In the genomic region with DNA sequence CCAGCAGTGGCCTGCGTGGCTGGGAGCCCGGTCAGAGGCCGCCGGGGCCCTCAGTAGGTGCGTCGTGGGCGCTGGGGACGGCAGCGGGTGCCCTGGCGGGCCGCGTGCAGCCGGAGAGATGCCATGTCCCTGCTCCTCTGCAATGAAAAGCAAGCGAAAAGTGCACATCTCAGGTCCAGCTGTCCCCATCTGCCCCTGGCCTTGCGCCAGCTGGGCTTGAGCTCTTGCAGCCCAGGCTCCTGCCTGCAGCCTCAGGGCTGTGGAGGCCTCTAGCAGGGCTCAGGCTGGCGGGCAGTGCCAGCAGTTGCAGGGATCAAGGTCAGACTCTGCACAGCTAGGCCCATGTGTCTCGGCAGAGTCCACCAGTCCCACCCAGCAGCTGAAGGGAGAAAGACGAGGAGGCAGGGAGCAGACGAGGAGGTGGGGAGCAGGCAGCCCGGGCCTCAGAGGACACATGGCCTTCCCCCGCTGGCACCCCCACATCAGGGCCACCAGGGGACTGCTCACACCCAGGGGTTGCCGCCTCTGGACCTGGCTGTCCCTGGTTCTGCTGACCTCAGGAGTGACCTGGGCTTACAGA, we compare ENCODE assay signal across 1 cellular context.
TF ChIP-seq lines count a peak whose summit lies in the region.

No MANE protein-coding gene starts in this region.

TF ChIP-seq in HepG2, 621 proteins besides CTCF, POLR2A, EP300 and RAD21 (continued from another document and continues in another):
- TF ChIP-seq, protein P1, sequence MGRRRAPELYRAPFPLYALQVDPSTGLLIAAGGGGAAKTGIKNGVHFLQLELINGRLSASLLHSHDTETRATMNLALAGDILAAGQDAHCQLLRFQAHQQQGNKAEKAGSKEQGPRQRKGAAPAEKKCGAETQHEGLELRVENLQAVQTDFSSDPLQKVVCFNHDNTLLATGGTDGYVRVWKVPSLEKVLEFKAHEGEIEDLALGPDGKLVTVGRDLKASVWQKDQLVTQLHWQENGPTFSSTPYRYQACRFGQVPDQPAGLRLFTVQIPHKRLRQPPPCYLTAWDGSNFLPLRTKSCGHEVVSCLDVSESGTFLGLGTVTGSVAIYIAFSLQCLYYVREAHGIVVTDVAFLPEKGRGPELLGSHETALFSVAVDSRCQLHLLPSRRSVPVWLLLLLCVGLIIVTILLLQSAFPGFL (CRISPR knock-in tag; IDR thresholded peaks at IDR 0.05) = no peak
- TF ChIP-seq GTF3A (CRISPR knock-in tag; conservative IDR thresholded peaks at IDR 0.05) (no peak; the same call in 1 of the 2 replicates), SRSF1 (optimal IDR thresholded peaks at IDR 0.05; ENCODE audit: low read depth, low read length) (peak; percentile 70), CC2D1A (CRISPR knock-in tag; IDR thresholded peaks at IDR 0.05) (no peak), NFYB (CRISPR knock-in tag; IDR thresholded peaks at IDR 0.05) (no peak), ZNF556 (CRISPR knock-in tag; IDR thresholded peaks at IDR 0.05; ENCODE audit: borderline replicate concordance) (peak; percentile 79), PLRG1 (conservative IDR thresholded peaks at IDR 0.05) (no peak), JDP2 (CRISPR knock-in tag; IDR thresholded peaks at IDR 0.05; ENCODE audit: borderline replicate concordance) (no peak), ZNF33A (CRISPR knock-in tag; IDR thresholded peaks at IDR 0.05; ENCODE audit: borderline replicate concordance) (no peak), HMG20A (CRISPR knock-in tag; IDR thresholded peaks at IDR 0.05; ENCODE audit: borderline replicate concordance) (no peak; the same call in 1 of the 2 replicates), TEAD2 (CRISPR knock-in tag; IDR thresholded peaks at IDR 0.05) (no peak), CCAR2 (optimal IDR thresholded peaks at IDR 0.05; ENCODE audit: low read depth, low read length) (no peak), RBFOX2 (IDR thresholded peaks at IDR 0.05; ENCODE audit: low read depth, low read length) (peak; percentile 97), PHF8 (CRISPR knock-in tag; IDR thresholded peaks at IDR 0.05) (peak; percentile 47), ZC3H4 (CRISPR knock-in tag; IDR thresholded peaks at IDR 0.05; ENCODE audit: borderline replicate concordance) (no peak), ZNF703 (CRISPR knock-in tag; IDR thresholded peaks at IDR 0.05; ENCODE audit: borderline replicate concordance) (0 out of 2 replicates have a peak, but pooled peaks have one; percentile 25), SMAD9 (CRISPR knock-in tag; IDR thresholded peaks at IDR 0.05) (no peak), ATAD3A (CRISPR knock-in tag; IDR thresholded peaks at IDR 0.05) (0 out of 2 replicates have a peak, but pooled peaks have one; percentile 27), NR2F2 (IDR thresholded peaks at IDR 0.05; ENCODE audit: borderline replicate concordance, low read depth) (no peak), PAX8 (CRISPR knock-in tag; IDR thresholded peaks at IDR 0.05; ENCODE audit: borderline replicate concordance) (no peak), ZNF570 (CRISPR knock-in tag; IDR thresholded peaks at IDR 0.05; ENCODE audit: borderline replicate concordance) (no peak), ERF (CRISPR knock-in tag; IDR thresholded peaks at IDR 0.05) (no peak), CEBPG (CRISPR knock-in tag; IDR thresholded peaks at IDR 0.05) (peak; percentile 16; the same call in 1 of the 2 replicates), SSRP1 (CRISPR knock-in tag; IDR thresholded peaks at IDR 0.05) (no peak; the same call in 1 of the 2 replicates), ZNF329 (CRISPR knock-in tag; IDR thresholded peaks at IDR 0.05; ENCODE audit: low read depth) (peak; percentile 78; the same call in 1 of the 2 replicates), MIER3 (CRISPR knock-in tag; IDR thresholded peaks at IDR 0.05; ENCODE audit: borderline replicate concordance) (peak; percentile 9; the same call in 1 of the 2 replicates), KLF16 (CRISPR knock-in tag; IDR thresholded peaks at IDR 0.05) (peak in 1 of 2 experiments; percentile 31; a peak in 1 of 4 replicates), HOXA9 (CRISPR knock-in tag; IDR thresholded peaks at IDR 0.05; ENCODE audit: borderline replicate concordance) (0 out of 2 replicates have a peak, but pooled peaks have one; percentile 20), CBX5 (CRISPR knock-in tag; IDR thresholded peaks at IDR 0.05; ENCODE audit: borderline replicate concordance) (0 out of 2 replicates have a peak, but pooled peaks have one; percentile 24), ZNF451 (CRISPR knock-in tag; IDR thresholded peaks at IDR 0.05) (peak; percentile 30; the same call in 1 of the 2 replicates)
- TF ChIP-seq, protein P2, sequence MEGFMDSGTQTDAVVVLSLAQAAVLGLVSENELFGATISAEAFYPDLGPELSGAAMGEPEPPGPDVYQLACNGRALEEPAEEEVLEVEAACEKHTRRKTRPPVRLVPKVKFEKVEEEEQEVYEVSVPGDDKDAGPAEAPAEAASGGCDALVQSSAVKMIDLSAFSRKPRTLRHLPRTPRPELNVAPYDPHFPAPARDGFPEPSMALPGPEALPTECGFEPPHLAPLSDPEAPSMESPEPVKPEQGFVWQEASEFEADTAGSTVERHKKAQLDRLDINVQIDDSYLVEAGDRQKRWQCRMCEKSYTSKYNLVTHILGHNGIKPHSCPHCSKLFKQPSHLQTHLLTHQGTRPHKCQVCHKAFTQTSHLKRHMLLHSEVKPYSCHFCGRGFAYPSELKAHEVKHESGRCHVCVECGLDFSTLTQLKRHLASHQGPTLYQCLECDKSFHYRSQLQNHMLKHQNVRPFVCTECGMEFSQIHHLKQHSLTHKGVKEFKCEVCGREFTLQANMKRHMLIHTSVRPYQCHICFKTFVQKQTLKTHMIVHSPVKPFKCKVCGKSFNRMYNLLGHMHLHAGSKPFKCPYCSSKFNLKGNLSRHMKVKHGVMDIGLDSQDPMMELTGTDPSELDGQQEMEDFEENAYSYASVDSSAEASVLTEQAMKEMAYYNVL (CRISPR knock-in tag; IDR thresholded peaks at IDR 0.05; ENCODE audit: borderline replicate concordance) = no peak; the same call in 1 of the 2 replicates
- TF ChIP-seq, protein P3, sequence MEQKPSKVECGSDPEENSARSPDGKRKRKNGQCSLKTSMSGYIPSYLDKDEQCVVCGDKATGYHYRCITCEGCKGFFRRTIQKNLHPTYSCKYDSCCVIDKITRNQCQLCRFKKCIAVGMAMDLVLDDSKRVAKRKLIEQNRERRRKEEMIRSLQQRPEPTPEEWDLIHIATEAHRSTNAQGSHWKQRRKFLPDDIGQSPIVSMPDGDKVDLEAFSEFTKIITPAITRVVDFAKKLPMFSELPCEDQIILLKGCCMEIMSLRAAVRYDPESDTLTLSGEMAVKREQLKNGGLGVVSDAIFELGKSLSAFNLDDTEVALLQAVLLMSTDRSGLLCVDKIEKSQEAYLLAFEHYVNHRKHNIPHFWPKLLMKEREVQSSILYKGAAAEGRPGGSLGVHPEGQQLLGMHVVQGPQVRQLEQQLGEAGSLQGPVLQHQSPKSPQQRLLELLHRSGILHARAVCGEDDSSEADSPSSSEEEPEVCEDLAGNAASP (CRISPR knock-in tag; IDR thresholded peaks at IDR 0.05; ENCODE audit: borderline replicate concordance) = peak; percentile 95
- TF ChIP-seq, protein P4, sequence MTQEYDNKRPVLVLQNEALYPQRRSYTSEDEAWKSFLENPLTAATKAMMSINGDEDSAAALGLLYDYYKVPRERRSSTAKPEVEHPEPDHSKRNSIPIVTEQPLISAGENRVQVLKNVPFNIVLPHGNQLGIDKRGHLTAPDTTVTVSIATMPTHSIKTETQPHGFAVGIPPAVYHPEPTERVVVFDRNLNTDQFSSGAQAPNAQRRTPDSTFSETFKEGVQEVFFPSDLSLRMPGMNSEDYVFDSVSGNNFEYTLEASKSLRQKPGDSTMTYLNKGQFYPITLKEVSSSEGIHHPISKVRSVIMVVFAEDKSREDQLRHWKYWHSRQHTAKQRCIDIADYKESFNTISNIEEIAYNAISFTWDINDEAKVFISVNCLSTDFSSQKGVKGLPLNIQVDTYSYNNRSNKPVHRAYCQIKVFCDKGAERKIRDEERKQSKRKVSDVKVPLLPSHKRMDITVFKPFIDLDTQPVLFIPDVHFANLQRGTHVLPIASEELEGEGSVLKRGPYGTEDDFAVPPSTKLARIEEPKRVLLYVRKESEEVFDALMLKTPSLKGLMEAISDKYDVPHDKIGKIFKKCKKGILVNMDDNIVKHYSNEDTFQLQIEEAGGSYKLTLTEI (CRISPR knock-in tag; conservative IDR thresholded peaks at IDR 0.05) = no peak
- TF ChIP-seq, protein P5, sequence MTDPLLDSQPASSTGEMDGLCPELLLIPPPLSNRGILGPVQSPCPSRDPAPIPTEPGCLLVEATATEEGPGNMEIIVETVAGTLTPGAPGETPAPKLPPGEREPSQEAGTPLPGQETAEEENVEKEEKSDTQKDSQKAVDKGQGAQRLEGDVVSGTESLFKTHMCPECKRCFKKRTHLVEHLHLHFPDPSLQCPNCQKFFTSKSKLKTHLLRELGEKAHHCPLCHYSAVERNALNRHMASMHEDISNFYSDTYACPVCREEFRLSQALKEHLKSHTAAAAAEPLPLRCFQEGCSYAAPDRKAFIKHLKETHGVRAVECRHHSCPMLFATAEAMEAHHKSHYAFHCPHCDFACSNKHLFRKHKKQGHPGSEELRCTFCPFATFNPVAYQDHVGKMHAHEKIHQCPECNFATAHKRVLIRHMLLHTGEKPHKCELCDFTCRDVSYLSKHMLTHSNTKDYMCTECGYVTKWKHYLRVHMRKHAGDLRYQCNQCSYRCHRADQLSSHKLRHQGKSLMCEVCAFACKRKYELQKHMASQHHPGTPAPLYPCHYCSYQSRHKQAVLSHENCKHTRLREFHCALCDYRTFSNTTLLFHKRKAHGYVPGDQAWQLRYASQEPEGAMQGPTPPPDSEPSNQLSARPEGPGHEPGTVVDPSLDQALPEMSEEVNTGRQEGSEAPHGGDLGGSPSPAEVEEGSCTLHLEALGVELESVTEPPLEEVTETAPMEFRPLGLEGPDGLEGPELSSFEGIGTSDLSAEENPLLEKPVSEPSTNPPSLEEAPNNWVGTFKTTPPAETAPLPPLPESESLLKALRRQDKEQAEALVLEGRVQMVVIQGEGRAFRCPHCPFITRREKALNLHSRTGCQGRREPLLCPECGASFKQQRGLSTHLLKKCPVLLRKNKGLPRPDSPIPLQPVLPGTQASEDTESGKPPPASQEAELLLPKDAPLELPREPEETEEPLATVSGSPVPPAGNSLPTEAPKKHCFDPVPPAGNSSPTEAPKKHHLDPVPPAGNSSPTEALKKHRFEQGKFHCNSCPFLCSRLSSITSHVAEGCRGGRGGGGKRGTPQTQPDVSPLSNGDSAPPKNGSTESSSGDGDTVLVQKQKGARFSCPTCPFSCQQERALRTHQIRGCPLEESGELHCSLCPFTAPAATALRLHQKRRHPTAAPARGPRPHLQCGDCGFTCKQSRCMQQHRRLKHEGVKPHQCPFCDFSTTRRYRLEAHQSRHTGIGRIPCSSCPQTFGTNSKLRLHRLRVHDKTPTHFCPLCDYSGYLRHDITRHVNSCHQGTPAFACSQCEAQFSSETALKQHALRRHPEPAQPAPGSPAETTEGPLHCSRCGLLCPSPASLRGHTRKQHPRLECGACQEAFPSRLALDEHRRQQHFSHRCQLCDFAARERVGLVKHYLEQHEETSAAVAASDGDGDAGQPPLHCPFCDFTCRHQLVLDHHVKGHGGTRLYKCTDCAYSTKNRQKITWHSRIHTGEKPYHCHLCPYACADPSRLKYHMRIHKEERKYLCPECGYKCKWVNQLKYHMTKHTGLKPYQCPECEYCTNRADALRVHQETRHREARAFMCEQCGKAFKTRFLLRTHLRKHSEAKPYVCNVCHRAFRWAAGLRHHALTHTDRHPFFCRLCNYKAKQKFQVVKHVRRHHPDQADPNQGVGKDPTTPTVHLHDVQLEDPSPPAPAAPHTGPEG (CRISPR knock-in tag; IDR thresholded peaks at IDR 0.05) = no peak; the same call in 1 of the 2 replicates
- TF ChIP-seq, protein P6, sequence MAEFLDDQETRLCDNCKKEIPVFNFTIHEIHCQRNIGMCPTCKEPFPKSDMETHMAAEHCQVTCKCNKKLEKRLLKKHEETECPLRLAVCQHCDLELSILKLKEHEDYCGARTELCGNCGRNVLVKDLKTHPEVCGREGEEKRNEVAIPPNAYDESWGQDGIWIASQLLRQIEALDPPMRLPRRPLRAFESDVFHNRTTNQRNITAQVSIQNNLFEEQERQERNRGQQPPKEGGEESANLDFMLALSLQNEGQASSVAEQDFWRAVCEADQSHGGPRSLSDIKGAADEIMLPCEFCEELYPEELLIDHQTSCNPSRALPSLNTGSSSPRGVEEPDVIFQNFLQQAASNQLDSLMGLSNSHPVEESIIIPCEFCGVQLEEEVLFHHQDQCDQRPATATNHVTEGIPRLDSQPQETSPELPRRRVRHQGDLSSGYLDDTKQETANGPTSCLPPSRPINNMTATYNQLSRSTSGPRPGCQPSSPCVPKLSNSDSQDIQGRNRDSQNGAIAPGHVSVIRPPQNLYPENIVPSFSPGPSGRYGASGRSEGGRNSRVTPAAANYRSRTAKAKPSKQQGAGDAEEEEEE (CRISPR knock-in tag; IDR thresholded peaks at IDR 0.05; ENCODE audit: borderline replicate concordance) = no peak; the same call in 1 of the 2 replicates
- TF ChIP-seq, protein P7, sequence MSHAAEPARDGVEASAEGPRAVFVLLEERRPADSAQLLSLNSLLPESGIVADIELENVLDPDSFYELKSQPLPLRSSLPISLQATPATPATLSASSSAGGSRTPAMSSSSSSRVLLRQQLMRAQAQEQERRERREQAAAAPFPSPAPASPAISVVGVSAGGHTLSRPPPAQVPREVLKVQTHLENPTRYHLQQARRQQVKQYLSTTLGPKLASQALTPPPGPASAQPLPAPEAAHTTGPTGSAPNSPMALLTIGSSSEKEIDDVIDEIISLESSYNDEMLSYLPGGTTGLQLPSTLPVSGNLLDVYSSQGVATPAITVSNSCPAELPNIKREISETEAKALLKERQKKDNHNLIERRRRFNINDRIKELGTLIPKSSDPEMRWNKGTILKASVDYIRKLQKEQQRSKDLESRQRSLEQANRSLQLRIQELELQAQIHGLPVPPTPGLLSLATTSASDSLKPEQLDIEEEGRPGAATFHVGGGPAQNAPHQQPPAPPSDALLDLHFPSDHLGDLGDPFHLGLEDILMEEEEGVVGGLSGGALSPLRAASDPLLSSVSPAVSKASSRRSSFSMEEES (CRISPR knock-in tag; IDR thresholded peaks at IDR 0.05) = peak; percentile 20
- TF ChIP-seq, protein P8, sequence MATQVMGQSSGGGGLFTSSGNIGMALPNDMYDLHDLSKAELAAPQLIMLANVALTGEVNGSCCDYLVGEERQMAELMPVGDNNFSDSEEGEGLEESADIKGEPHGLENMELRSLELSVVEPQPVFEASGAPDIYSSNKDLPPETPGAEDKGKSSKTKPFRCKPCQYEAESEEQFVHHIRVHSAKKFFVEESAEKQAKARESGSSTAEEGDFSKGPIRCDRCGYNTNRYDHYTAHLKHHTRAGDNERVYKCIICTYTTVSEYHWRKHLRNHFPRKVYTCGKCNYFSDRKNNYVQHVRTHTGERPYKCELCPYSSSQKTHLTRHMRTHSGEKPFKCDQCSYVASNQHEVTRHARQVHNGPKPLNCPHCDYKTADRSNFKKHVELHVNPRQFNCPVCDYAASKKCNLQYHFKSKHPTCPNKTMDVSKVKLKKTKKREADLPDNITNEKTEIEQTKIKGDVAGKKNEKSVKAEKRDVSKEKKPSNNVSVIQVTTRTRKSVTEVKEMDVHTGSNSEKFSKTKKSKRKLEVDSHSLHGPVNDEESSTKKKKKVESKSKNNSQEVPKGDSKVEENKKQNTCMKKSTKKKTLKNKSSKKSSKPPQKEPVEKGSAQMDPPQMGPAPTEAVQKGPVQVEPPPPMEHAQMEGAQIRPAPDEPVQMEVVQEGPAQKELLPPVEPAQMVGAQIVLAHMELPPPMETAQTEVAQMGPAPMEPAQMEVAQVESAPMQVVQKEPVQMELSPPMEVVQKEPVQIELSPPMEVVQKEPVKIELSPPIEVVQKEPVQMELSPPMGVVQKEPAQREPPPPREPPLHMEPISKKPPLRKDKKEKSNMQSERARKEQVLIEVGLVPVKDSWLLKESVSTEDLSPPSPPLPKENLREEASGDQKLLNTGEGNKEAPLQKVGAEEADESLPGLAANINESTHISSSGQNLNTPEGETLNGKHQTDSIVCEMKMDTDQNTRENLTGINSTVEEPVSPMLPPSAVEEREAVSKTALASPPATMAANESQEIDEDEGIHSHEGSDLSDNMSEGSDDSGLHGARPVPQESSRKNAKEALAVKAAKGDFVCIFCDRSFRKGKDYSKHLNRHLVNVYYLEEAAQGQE (IDR thresholded peaks at IDR 0.05; ENCODE audit: borderline replicate concordance in 1 of 2, low read depth in 1 of 2, low read length in 2 of 2) = 0 out of 4 replicates have a peak, but pooled peaks of 1 of the 2 experiments have one; percentile 3
